ENCODE assay signal across 18 cellular contexts in genomic region chr3:55719508-55719907, GRCh38.
DNase-seq lines count a peak whose midpoint lies in the region; ATAC-seq and TF ChIP-seq lines count a peak whose summit lies in the region.
"Had no signal": no experiment of that assay in that cellular context is flagged by ENCODE, and none has a peak within 500 bp of the region (broad histone marks: within the 10 kb centered on the region; RNA-seq: fewer than 3 reads in every experiment).

No MANE protein-coding gene starts in this region.

- H2AFZ ChIP-seq in OCI-LY7 (ENCODE audit: low read length), result peak overlapping the region; percentile 96

- ATAC-seq in gastrocnemius medialis, result peak; percentile 44 to 54
- ATAC-seq in HG03280 (IDR thresholded peaks at IDR 0.05; ENCODE audit: unreplicated experiment), result no peak
- ATAC-seq: CD8-positive, alpha-beta T cell; SK-N-SH treated with all-trans-retinoic acid at 6 μM for 48 hours had no signal

- no peaks in the 10 kb centered on the region for H3K36me3 ChIP-seq in A673 (ENCODE audit: insufficient read depth, low read length, poor library complexity, severe bottlenecking)
- no peaks in the 10 kb centered on the region; the same call in 1 of the 2 replicates for H3K36me3 ChIP-seq in OCI-LY7 (ENCODE audit: insufficient read depth, low read length)
- no peaks in the 10 kb centered on the region for H3K36me3 ChIP-seq in gastrocnemius medialis
- H3K36me3 ChIP-seq: BLaER1, HAP-1 had no signal

- POLR2A ChIA-PET in A673 (lab: Charles Lee; ENCODE audit: low non-redundant PET) (no interaction called here), OCI-LY7 (lab: Charles Lee) (interaction anchor here (1.1 kb wide), 1 partner anchor 32 kb away, joined by 3 read pairs; no protein-coding TSS in a partner anchor)

- no peaks in the 10 kb centered on the region for H3K9me3 ChIP-seq in A673 (ENCODE audit: low read depth, low read length, poor library complexity, severe bottlenecking)
- H3K9me3 ChIP-seq in OCI-LY7 (ENCODE audit: low read length), result no peaks in the 10 kb centered on the region
- no peaks in the 10 kb centered on the region for H3K9me3 ChIP-seq in gastrocnemius medialis
- H3K9me3 ChIP-seq: BLaER1, HAP-1 had no signal

- intact Hi-C loops in A673 (cut with micrococcal nuclease; ENCODE audit: unreplicated experiment) (loop anchor here (2.0 kb wide), 2 partner anchors 173 to 233 kb away; partner anchors contain the start of gene WNT5A), OCI-LY7 (cut with micrococcal nuclease; ENCODE audit: unreplicated experiment) (no loop called here), gastrocnemius medialis (cut with DNase I; ENCODE audit: low total_unique reads) (no loop called here)

- no peaks in the 10 kb centered on the region for H4K20me1 ChIP-seq in OCI-LY7 (ENCODE audit: insufficient read depth, low read length)
- H4K20me1 ChIP-seq: BLaER1 had no signal

- TF ChIP-seq CTCF in A673 (conservative IDR thresholded peaks at IDR 0.05; ENCODE audit: low read depth, low read length) (no peak), OCI-LY7 (conservative IDR thresholded peaks at IDR 0.05; ENCODE audit: low read length) (no peak), gastrocnemius medialis (IDR thresholded peaks at IDR 0.05 in 4 of 5, conservative IDR thresholded peaks at IDR 0.05 in 1 of 5) (no peak)

- BruUV-seq in A673 (replicated peaks; lab: Mats Ljungman, UMichigan), result no TSS peak
- no TSS peak for BruUV-seq in OCI-LY7 (replicated peaks; lab: Mats Ljungman, UMichigan)

- peak overlapping the region; percentile 73 for H3K27ac ChIP-seq in A673 (ENCODE audit: low read depth, low read length, poor library complexity, severe bottlenecking)
- H3K27ac ChIP-seq in OCI-LY7 (ENCODE audit: low read depth, low read length, poor library complexity, severe bottlenecking), result peak overlapping the region; percentile 14
- H3K27ac ChIP-seq in gastrocnemius medialis, result no peak overlapping the region
- H3K27ac ChIP-seq: 22Rv1, BLaER1 had no signal

- peak; percentile 21 for DNase-seq in A673 (ENCODE audit: low spot score)
- DNase-seq in OCI-LY7 (ENCODE audit: low spot score), result no peak
- peak; percentile 8 for DNase-seq in fibroblast of the conjunctiva (ENCODE audit: low read depth)
- no peak for DNase-seq in gastrocnemius medialis
- no peak for DNase-seq in NCI-H1694 (lab: John Stamatoyannopoulos, UW)
- no peak for DNase-seq in stimulated activated CD8-positive, alpha-beta memory T cell treated with anti-CD3 and anti-CD28 coated beads, Interleukin-4, amount 100 ng/mL, for 48 hours
- no peak for DNase-seq in activated CD4-positive, alpha-beta T cell treated with anti-CD3 and anti-CD28 coated beads for 1 hour
- DNase-seq: CD8-positive, alpha-beta T cell; KG1; NCI-H1436; NCI-H2029 treated with DMSO at 0.1 percent for 48 hours; NCI-H510A treated with DMSO at 0.1 percent for 48 hours; Right ventricle myocardium superior had no signal

- H3K4me1 ChIP-seq in A673 (ENCODE audit: insufficient read depth, low read length, poor library complexity, severe bottlenecking) (peaks cover 49% of the 10 kb centered on the region), OCI-LY7 (ENCODE audit: insufficient read depth, low read length, poor library complexity, severe bottlenecking) (peaks cover 73% of the 10 kb centered on the region), gastrocnemius medialis (no peaks in the 10 kb centered on the region)
- H3K4me1 ChIP-seq: HAP-1 had no signal

- H3K4me3 ChIP-seq in A673 (ENCODE audit: low read depth, low read length, poor library complexity, severe bottlenecking) (no peak overlapping the region), OCI-LY7 (ENCODE audit: low read depth, low read length, poor library complexity, severe bottlenecking) (no peak overlapping the region), gastrocnemius medialis (no peak overlapping the region)
- H3K4me3 ChIP-seq: BLaER1, HAP-1 had no signal

- in situ Hi-C loops in gastrocnemius medialis (cut with MboI; ENCODE audit: low sequenced_read_pairs in 4 of 4), result no loop called here

- H3K27me3 ChIP-seq in A673 (replicated peaks; ENCODE audit: insufficient read depth, low read depth, low read length, poor library complexity) (no peaks in the 10 kb centered on the region), gastrocnemius medialis (no peaks in the 10 kb centered on the region)
- H3K27me3 ChIP-seq: BLaER1 had no signal

- peak overlapping the region; percentile 51 for H3K4me2 ChIP-seq in OCI-LY7 (ENCODE audit: low read length)
- H3K4me2 ChIP-seq: BLaER1 had no signal

- no peaks in the 10 kb centered on the region for H3K79me2 ChIP-seq in OCI-LY7 (ENCODE audit: insufficient read depth, low read depth, low read length)

- no peaks in the 10 kb centered on the region for H3K9me2 ChIP-seq in OCI-LY7 (ENCODE audit: insufficient read depth, low read length)

- CTCF ChIA-PET in A673 (lab: Charles Lee), result no interaction called here
- CTCF ChIA-PET in OCI-LY7 (lab: Charles Lee; ENCODE audit: unreplicated experiment), result no interaction called here

- no peak for TF ChIP-seq POLR2A in gastrocnemius medialis (IDR thresholded peaks at IDR 0.05)

Comparison
In these comparisons a context has a peak if more than half of its experiments do, and no peak if none do; other contexts are left out.
1. DNase-seq: peak in A673 (single experiment) and fibroblast of the conjunctiva (single experiment); none in OCI-LY7 (single experiment), gastrocnemius medialis (0 of 2), NCI-H1694 (single experiment), stimulated activated CD8-positive, alpha-beta memory T cell treated with anti-CD3 and anti-CD28 coated beads, Interleukin-4, amount 100 ng/mL, for 48 hours (single experiment) and activated CD4-positive, alpha-beta T cell treated with anti-CD3 and anti-CD28 coated beads for 1 hour (single experiment).
2. H3K27ac ChIP-seq: peak in A673 (single experiment) and OCI-LY7 (single experiment); none in gastrocnemius medialis (0 of 4).